ENCODE assay signal across 1 cellular context in the genomic region with DNA sequence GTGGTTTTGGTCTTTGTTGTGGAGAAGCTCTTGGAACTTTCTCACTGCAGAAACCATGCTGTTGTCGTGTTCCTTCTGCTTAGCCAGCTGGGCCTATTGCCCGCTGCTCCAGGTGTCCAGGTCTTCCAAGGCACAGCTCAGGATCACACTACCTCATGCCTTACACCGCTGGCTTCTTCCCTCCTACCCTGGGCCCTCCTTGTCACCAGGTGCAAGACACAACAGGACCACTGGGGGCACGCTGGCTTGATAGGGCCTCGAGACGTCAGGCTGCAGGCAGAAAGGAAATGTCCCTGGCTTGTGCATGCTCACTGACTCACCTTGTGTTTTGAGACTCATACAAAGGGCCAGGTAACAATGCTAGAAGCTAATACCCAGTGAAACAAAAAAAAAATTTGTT.
TF ChIP-seq lines count a peak whose summit lies in the region.

No MANE protein-coding gene starts in this region.

TF ChIP-seq in GM23338, 12 proteins besides CTCF, POLR2A, EP300 and RAD21 (continued from another document):
- TF ChIP-seq, protein P1, sequence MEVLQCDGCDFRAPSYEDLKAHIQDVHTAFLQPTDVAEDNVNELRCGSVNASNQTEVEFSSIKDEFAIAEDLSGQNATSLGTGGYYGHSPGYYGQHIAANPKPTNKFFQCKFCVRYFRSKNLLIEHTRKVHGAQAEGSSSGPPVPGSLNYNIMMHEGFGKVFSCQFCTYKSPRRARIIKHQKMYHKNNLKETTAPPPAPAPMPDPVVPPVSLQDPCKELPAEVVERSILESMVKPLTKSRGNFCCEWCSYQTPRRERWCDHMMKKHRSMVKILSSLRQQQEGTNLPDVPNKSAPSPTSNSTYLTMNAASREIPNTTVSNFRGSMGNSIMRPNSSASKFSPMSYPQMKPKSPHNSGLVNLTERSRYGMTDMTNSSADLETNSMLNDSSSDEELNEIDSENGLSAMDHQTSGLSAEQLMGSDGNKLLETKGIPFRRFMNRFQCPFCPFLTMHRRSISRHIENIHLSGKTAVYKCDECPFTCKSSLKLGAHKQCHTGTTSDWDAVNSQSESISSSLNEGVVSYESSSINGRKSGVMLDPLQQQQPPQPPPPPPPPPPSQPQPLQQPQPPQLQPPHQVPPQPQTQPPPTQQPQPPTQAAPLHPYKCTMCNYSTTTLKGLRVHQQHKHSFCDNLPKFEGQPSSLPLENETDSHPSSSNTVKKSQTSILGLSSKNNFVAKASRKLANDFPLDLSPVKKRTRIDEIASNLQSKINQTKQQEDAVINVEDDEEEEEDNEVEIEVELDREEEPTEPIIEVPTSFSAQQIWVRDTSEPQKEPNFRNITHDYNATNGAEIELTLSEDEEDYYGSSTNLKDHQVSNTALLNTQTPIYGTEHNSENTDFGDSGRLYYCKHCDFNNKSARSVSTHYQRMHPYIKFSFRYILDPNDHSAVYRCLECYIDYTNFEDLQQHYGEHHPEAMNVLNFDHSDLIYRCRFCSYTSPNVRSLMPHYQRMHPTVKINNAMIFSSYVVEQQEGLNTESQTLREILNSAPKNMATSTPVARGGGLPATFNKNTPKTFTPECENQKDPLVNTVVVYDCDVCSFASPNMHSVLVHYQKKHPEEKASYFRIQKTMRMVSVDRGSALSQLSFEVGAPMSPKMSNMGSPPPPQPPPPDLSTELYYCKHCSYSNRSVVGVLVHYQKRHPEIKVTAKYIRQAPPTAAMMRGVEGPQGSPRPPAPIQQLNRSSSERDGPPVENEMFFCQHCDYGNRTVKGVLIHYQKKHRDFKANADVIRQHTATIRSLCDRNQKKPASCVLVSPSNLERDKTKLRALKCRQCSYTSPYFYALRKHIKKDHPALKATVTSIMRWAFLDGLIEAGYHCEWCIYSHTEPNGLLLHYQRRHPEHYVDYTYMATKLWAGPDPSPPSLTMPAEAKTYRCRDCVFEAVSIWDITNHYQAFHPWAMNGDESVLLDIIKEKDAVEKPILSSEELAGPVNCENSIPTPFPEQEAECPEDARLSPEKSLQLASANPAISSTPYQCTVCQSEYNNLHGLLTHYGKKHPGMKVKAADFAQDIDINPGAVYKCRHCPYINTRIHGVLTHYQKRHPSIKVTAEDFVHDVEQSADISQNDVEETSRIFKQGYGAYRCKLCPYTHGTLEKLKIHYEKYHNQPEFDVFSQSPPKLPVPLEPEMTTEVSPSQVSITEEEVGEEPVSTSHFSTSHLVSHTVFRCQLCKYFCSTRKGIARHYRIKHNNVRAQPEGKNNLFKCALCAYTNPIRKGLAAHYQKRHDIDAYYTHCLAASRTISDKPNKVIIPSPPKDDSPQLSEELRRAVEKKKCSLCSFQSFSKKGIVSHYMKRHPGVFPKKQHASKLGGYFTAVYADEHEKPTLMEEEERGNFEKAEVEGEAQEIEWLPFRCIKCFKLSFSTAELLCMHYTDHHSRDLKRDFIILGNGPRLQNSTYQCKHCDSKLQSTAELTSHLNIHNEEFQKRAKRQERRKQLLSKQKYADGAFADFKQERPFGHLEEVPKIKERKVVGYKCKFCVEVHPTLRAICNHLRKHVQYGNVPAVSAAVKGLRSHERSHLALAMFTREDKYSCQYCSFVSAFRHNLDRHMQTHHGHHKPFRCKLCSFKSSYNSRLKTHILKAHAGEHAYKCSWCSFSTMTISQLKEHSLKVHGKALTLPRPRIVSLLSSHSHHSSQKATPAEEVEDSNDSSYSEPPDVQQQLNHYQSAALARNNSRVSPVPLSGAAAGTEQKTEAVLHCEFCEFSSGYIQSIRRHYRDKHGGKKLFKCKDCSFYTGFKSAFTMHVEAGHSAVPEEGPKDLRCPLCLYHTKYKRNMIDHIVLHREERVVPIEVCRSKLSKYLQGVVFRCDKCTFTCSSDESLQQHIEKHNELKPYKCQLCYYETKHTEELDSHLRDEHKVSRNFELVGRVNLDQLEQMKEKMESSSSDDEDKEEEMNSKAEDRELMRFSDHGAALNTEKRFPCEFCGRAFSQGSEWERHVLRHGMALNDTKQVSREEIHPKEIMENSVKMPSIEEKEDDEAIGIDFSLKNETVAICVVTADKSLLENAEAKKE (CRISPR knock-in tag; IDR thresholded peaks at IDR 0.05): no peak
- TF ChIP-seq CREB1 (CRISPR knock-in tag; IDR thresholded peaks at IDR 0.05; ENCODE audit: low read depth) (no peak), JUNB (IDR thresholded peaks at IDR 0.05; ENCODE audit: unreplicated experiment) (no peak), EZH2phosphoT487 (IDR thresholded peaks at IDR 0.05; ENCODE audit: unreplicated experiment) (no peak), POLR2AphosphoS5 (IDR thresholded peaks at IDR 0.05; ENCODE audit: low read depth) (no peak)
- TF ChIP-seq, protein P2, sequence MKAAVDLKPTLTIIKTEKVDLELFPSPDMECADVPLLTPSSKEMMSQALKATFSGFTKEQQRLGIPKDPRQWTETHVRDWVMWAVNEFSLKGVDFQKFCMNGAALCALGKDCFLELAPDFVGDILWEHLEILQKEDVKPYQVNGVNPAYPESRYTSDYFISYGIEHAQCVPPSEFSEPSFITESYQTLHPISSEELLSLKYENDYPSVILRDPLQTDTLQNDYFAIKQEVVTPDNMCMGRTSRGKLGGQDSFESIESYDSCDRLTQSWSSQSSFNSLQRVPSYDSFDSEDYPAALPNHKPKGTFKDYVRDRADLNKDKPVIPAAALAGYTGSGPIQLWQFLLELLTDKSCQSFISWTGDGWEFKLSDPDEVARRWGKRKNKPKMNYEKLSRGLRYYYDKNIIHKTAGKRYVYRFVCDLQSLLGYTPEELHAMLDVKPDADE (IDR thresholded peaks at IDR 0.05): no peak
